ENCODE assay signal across 10 cellular contexts in the genomic region with DNA sequence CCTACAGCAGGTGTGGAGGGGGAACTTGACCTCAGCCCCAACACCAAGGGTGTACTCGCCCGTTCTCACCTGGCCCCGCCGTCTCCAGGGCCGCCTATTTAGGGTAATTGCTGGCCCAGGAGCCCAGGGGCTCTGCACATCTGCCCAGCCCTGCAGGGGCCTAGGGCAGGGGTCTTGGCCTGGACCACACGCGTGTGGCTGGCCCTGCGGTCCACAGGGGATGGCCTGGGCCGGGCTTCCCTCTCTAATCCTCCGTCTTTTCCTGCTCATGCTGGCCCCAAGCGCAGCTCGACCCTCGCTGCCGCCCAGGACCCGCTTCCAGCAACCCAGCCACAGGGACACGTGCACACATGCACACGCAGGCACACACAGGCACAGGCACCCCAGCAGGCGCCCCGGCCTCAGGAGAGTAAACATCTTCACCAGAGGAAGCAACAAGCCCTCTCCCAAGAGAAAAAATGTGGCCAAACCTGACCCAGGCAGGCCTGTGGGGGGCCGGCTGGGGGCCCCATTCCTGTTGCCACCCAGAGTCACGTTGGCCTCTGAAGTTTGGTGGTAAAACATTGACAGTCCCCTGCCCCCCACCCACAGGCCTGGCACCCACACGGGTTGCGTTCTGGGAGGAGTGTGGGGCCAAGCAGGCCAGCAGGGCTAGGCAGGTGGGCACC. TPM values are rescaled to one million over a fixed set of nuclear protein-coding genes. Genes with fewer than 3 reads are reported as not detected.
DNase-seq lines count a peak whose midpoint lies in the region; TF ChIP-seq lines count a peak whose summit lies in the region.
"Had no signal": no experiment of that assay in that cellular context is flagged by ENCODE, and none has a peak within 500 bp of the region (broad histone marks: within the 10 kb centered on the region; RNA-seq: fewer than 3 reads in every experiment).

No MANE protein-coding gene starts in this region.

- CTCF ChIA-PET in CD4-positive, alpha-beta memory T cell (lab: Charles Lee; ENCODE audit: partially characterized antibody), result no interaction called here

- H3K27me3 Mint-ChIP-seq in CD4-positive, alpha-beta memory T cell, result peaks cover 6 to 8% of the 10 kb centered on the region in 2 donors
- peaks cover 8% of the 10 kb centered on the region for H3K27me3 Mint-ChIP-seq in nephron (ENCODE audit: low read depth)

- H3K4me1 Mint-ChIP-seq in CD4-positive, alpha-beta memory T cell, result peaks cover 0 to 4% (median under 1%) of the 10 kb centered on the region in 4 donors
- peaks cover 5% of the 10 kb centered on the region for H3K4me1 Mint-ChIP-seq in nephron

- no peaks in the 10 kb centered on the region for H3K36me3 Mint-ChIP-seq in CD4-positive, alpha-beta memory T cell
- H3K36me3 Mint-ChIP-seq in nephron (ENCODE audit: low read depth), result no peaks in the 10 kb centered on the region

- H3K27me3 ChIP-seq in CD4-positive, alpha-beta memory T cell (ENCODE audit: insufficient read depth, low read length), result peaks cover 4% of the 10 kb centered on the region
- H3K27me3 ChIP-seq in HUES64 (ENCODE audit: insufficient read depth, low read length) (peaks cover 12% of the 10 kb centered on the region), ectodermal cell (ENCODE audit: control insufficient read depth, insufficient read depth, low read length, poor library complexity, severe bottlenecking) (peaks cover 11% of the 10 kb centered on the region), colonic mucosa (peaks cover 46% of the 10 kb centered on the region)

- H3K27ac Mint-ChIP-seq in CD4-positive, alpha-beta memory T cell, result peak overlapping the region in 1 of 7 donors; percentile 73
- peak overlapping the region; percentile 73 to 90 (median 76) for H3K27ac Mint-ChIP-seq in nephron

- no peak overlapping the region for H3K4me3 ChIP-seq in CD4-positive, alpha-beta memory T cell (ENCODE audit: low read length in 2 of 2)
- H3K4me3 ChIP-seq in HUES64 (ENCODE audit: low read length) (peak overlapping the region; percentile 41; the same call in 1 of the 2 replicates), ectodermal cell (ENCODE audit: insufficient read depth, low read depth, low read length) (peak overlapping the region; percentile 23), colonic mucosa (no peak overlapping the region)

- H3K4me1 ChIP-seq in CD4-positive, alpha-beta memory T cell (ENCODE audit: insufficient read depth, low read length), result no peaks in the 10 kb centered on the region
- H3K4me1 ChIP-seq in HUES64 (ENCODE audit: insufficient read depth, low read length) (peaks cover 21% of the 10 kb centered on the region), ectodermal cell (ENCODE audit: control insufficient read depth, insufficient read depth, low read length) (peaks cover 70% of the 10 kb centered on the region), colonic mucosa (peaks cover 4% of the 10 kb centered on the region)

- no peaks in the 10 kb centered on the region for H3K36me3 ChIP-seq in CD4-positive, alpha-beta memory T cell (ENCODE audit: insufficient read depth, low read length)
- H3K36me3 ChIP-seq in HUES64 (ENCODE audit: insufficient read depth, low read length) (no peaks in the 10 kb centered on the region), ectodermal cell (ENCODE audit: control insufficient read depth, insufficient read depth, low read length) (no peaks in the 10 kb centered on the region), colonic mucosa (no peaks in the 10 kb centered on the region)
- H3K36me3 ChIP-seq: tibial nerve had no signal

- H3K9ac ChIP-seq in HUES64 (ENCODE audit: low read depth, low read length), result no peak overlapping the region
- H3K9ac ChIP-seq in colonic mucosa (ENCODE audit: low read depth in 2 of 2, low read length in 2 of 2), result no peak overlapping the region

- H3K9me3 ChIP-seq in CD4-positive, alpha-beta memory T cell (ENCODE audit: control insufficient read depth in 1 of 2, low read length in 2 of 2), result no peaks in the 10 kb centered on the region
- no peaks in the 10 kb centered on the region for H3K9me3 ChIP-seq in HUES64 (ENCODE audit: insufficient read depth, low read depth, low read length)
- H3K9me3 ChIP-seq in ectodermal cell (ENCODE audit: control insufficient read depth, low read length), result no peaks in the 10 kb centered on the region
- no peaks in the 10 kb centered on the region for H3K9me3 ChIP-seq in colonic mucosa
- H3K9me3 ChIP-seq: tibial nerve had no signal

- H3K4me3 Mint-ChIP-seq in CD4-positive, alpha-beta memory T cell, result peak overlapping the region; percentile 40 to 87 (median 66)
- peak overlapping the region; percentile 72 to 83 (median 83) for H3K4me3 Mint-ChIP-seq in nephron

- POLR2A ChIA-PET in CD4-positive, alpha-beta memory T cell (lab: Charles Lee; ENCODE audit: partially characterized antibody), result no interaction called here

- 67% methylated on average over 23 of the region's 23 CpGs for WGBS in HUES64
- 71 to 75% methylated on average over 23 of the region's 23 CpGs for WGBS in ectodermal cell, 2 experiments

- no peak for DNase-seq in CD4-positive, alpha-beta memory T cell
- DNase-seq in activated CD4-positive, CD25-positive, alpha-beta regulatory T cell treated with anti-CD3 and anti-CD28 coated beads, Interleukin-2, amount 50 U/mL, for 72 hours, result no peak
- DNase-seq in SIG-M5 treated with dmso at 0.1 percent for 504 hours (lab: John Stamatoyannopoulos, UW; ENCODE audit: unreplicated experiment) (no peak), colonic mucosa (no peak), cerebellar cortex (ENCODE audit: low spot score) (no peak)
- DNase-seq: NCI-H1105 treated with DMSO at 0.1 percent for 48 hours had no signal

- intact Hi-C loops in CD4-positive, alpha-beta memory T cell (cut with micrococcal nuclease), result no loop called here
- intact Hi-C loops in colonic mucosa (cut with DNase I), result no loop called here

- no peaks in the 10 kb centered on the region for H3K9me3 Mint-ChIP-seq in CD4-positive, alpha-beta memory T cell
- H3K9me3 Mint-ChIP-seq in nephron, result no peaks in the 10 kb centered on the region

- TF ChIP-seq CTCF in nephron (IDR thresholded peaks at IDR 0.05; ENCODE audit: unreplicated experiment in 3 of 3), result no peak
- TF ChIP-seq CTCF in colonic mucosa (IDR thresholded peaks at IDR 0.05), result no peak

- H3K27ac ChIP-seq in CD4-positive, alpha-beta memory T cell (ENCODE audit: low read depth, low read length), result no peak overlapping the region
- H3K27ac ChIP-seq in HUES64 (ENCODE audit: low read depth, low read length), result peak overlapping the region; percentile 35; the same call in 1 of the 2 replicates
- H3K27ac ChIP-seq in ectodermal cell (ENCODE audit: insufficient read depth, low read depth, low read length, poor library complexity, severe bottlenecking), result no peak overlapping the region
- no peak overlapping the region for H3K27ac ChIP-seq in colonic mucosa
- H3K27ac ChIP-seq: tibial nerve had no signal

RNA-seq across cellular contexts. Expression of a gene that starts 24.6 kb away (rescaled TPM):
- total RNA-seq in CD4-positive, alpha-beta memory T cell, result under 1 TPM; 0.53 to 0.67 TPM
- not detected for polyA plus RNA-seq in CD4-positive, alpha-beta memory T cell
- 20.2 TPM for polyA plus RNA-seq in HUES64 (2013, experiment 1 of 2)
- 20.2 TPM for polyA plus RNA-seq in HUES64 (2013, experiment 2 of 2)
- polyA plus RNA-seq in ectodermal cell (2013, experiment 1 of 4), result 89.9 TPM
- polyA plus RNA-seq in ectodermal cell (2013, experiment 2 of 4), result 72.5 TPM
- polyA plus RNA-seq in ectodermal cell (2013, experiment 3 of 4), result 77.8 TPM
- 77.4 TPM for polyA plus RNA-seq in ectodermal cell (2013, experiment 4 of 4)
- 10 to 100 TPM; 32.3 to 52.9 TPM for total RNA-seq in colonic mucosa

RNA-seq across cellular contexts. Expression of a gene that starts 47.2 kb away (rescaled TPM):
- total RNA-seq in CD4-positive, alpha-beta memory T cell, result 100 to 1,000 TPM; 134 to 136 TPM
- polyA plus RNA-seq in CD4-positive, alpha-beta memory T cell, result 10 to 100 TPM; 37.3 to 61.8 TPM
- polyA plus RNA-seq in HUES64 (2013, experiment 1 of 2), result 127 TPM
- 124 TPM for polyA plus RNA-seq in HUES64 (2013, experiment 2 of 2)
- 159 TPM for polyA plus RNA-seq in ectodermal cell (2013, experiment 1 of 4)
- 136 TPM for polyA plus RNA-seq in ectodermal cell (2013, experiment 2 of 4)
- 143 TPM for polyA plus RNA-seq in ectodermal cell (2013, experiment 3 of 4)
- polyA plus RNA-seq in ectodermal cell (2013, experiment 4 of 4), result 141 TPM
- total RNA-seq in colonic mucosa, result 10 to 100 TPM; 20.6 to 99.7 TPM

RNA-seq across cellular contexts. Expression of a gene that starts 47.4 kb away (rescaled TPM):
- total RNA-seq in CD4-positive, alpha-beta memory T cell, result 10 to 100 TPM; 40.6 to 42.1 TPM
- polyA plus RNA-seq in CD4-positive, alpha-beta memory T cell, result 10 to 100 TPM; 36.8 to 40.3 TPM
- 19.0 TPM for polyA plus RNA-seq in HUES64 (2013, experiment 1 of 2)
- 22.5 TPM for polyA plus RNA-seq in HUES64 (2013, experiment 2 of 2)
- polyA plus RNA-seq in ectodermal cell (2013, experiment 1 of 4), result 32.5 TPM
- polyA plus RNA-seq in ectodermal cell (2013, experiment 2 of 4), result 31.7 TPM
- 31.6 TPM for polyA plus RNA-seq in ectodermal cell (2013, experiment 3 of 4)
- 32.7 TPM for polyA plus RNA-seq in ectodermal cell (2013, experiment 4 of 4)
- 10 to 100 TPM; 37.9 to 53.2 TPM for total RNA-seq in colonic mucosa

RNA-seq across cellular contexts. Expression of a gene that starts 56.4 kb away (rescaled TPM):
- total RNA-seq in CD4-positive, alpha-beta memory T cell, result 10 to 100 TPM; 41.8 to 47.4 TPM
- 10 to 100 TPM; 68.6 to 71.6 TPM for polyA plus RNA-seq in CD4-positive, alpha-beta memory T cell
- 52.1 TPM for polyA plus RNA-seq in HUES64 (2013, experiment 1 of 2)
- 51.7 TPM for polyA plus RNA-seq in HUES64 (2013, experiment 2 of 2)
- 66.4 TPM for polyA plus RNA-seq in ectodermal cell (2013, experiment 1 of 4)
- polyA plus RNA-seq in ectodermal cell (2013, experiment 2 of 4), result 72.0 TPM
- polyA plus RNA-seq in ectodermal cell (2013, experiment 3 of 4), result 52.7 TPM
- 55.2 TPM for polyA plus RNA-seq in ectodermal cell (2013, experiment 4 of 4)
- 10 to 100 TPM; 30.1 to 56.9 TPM for total RNA-seq in colonic mucosa

Comparison
In these comparisons a context has a peak if more than half of its experiments do, and no peak if none do; other contexts are left out.
1. H3K4me3 ChIP-seq: peak in HUES64 (single experiment) and ectodermal cell (single experiment); none in CD4-positive, alpha-beta memory T cell (0 of 2) and colonic mucosa (single experiment).
2. RNA of a gene that starts 24.6 kb away (total RNA-seq): 32.3 to 52.9 TPM in colonic mucosa; 0.53 to 0.67 TPM in CD4-positive, alpha-beta memory T cell; every median in the first group is over 10 times any median in the second.